Comparison of ENCODE assay signal across 8 cellular contexts in genomic region chr16:3879887-3880564, GRCh38. TPM values are rescaled to one million over a fixed set of nuclear protein-coding genes. Genes with fewer than 3 reads are reported as not detected.
DNase-seq lines count a peak whose midpoint lies in the region; ATAC-seq, FAIRE-seq and TF ChIP-seq lines count a peak whose summit lies in the region.

No MANE protein-coding gene starts in this region.

- H3K4me3 Mint-ChIP-seq in activated naive CD4-positive, alpha-beta T cell treated with anti-CD3 and anti-CD28 coated beads for 36 hours = peak overlapping the region; percentile 88

- no peak overlapping the region for H3K27ac Mint-ChIP-seq in activated naive CD4-positive, alpha-beta T cell treated with anti-CD3 and anti-CD28 coated beads for 36 hours

- H3K9me3 ChIP-seq in RWPE2 (ENCODE audit: severe bottlenecking) (no peaks in the 10 kb centered on the region), pancreas (no peaks in the 10 kb centered on the region)

- no peaks in the 10 kb centered on the region for H3K27me3 ChIP-seq in RWPE2 (ENCODE audit: insufficient read depth, poor library complexity, severe bottlenecking)
- H3K27me3 ChIP-seq in pancreas = no peaks in the 10 kb centered on the region

- no peaks in the 10 kb centered on the region for H3K27me3 Mint-ChIP-seq in activated naive CD4-positive, alpha-beta T cell treated with anti-CD3 and anti-CD28 coated beads for 36 hours (ENCODE audit: low read depth)

- CTCF ChIA-PET in AG04449 (lab: Yijun Ruan, JAX) = interaction anchor here (0.8 to 2.3 kb wide), 6 partner anchors 9 to 374 kb away, joined by 3 to 19 read pairs (median 4); no protein-coding TSS in a partner anchor
- CTCF ChIA-PET in activated naive CD4-positive, alpha-beta T cell treated with anti-CD3 and anti-CD28 coated beads for 36 hours (lab: Charles Lee) = interaction anchor here (0.9 to 1.7 kb wide), 4 partner anchors 14 to 101 kb away, joined by 3 to 5 read pairs (median 3); no protein-coding TSS in a partner anchor

- no peak for DNase-seq in AG04449 (ENCODE audit: low read depth, low spot score)
- peak; percentile 61 for DNase-seq in RWPE2 (ENCODE audit: low spot score)
- DNase-seq in activated naive CD4-positive, alpha-beta T cell treated with anti-CD3 and anti-CD28 coated beads for 36 hours = peak; percentile 75
- peak; percentile 89 for DNase-seq in Right ventricle myocardium inferior (ENCODE audit: missing footprints)
- peak in 5 of 6 donors; percentile 69 to 90 (median 75) for DNase-seq in pancreas

- intact Hi-C loops in activated naive CD4-positive, alpha-beta T cell treated with anti-CD3 and anti-CD28 coated beads for 36 hours (cut with micrococcal nuclease) = loop anchor here (1.0 to 5.0 kb wide), 9 partner anchors 9 to 537 kb away; partner anchors contain the start of genes CORO7, SLX4 and TRAP1
- intact Hi-C loops in Right ventricle myocardium inferior (cut with DNase I) = loop anchor here (2.0 to 10.0 kb wide), 3 partner anchors 108 to 189 kb away; partner anchors contain the start of gene TRAP1
- intact Hi-C loops in pancreas (cut with DNase I) = loop anchor here in 1 of 3 donors (5.0 to 10.0 kb wide), 2 partner anchors 105 to 188 kb away; no protein-coding TSS in a partner anchor

- peaks cover 42% of the 10 kb centered on the region for H3K4me1 Mint-ChIP-seq in activated naive CD4-positive, alpha-beta T cell treated with anti-CD3 and anti-CD28 coated beads for 36 hours (ENCODE audit: low read depth)

- TF ChIP-seq CTCF in AG04449 (IDR thresholded peaks at IDR 0.05; ENCODE audit: insufficient read depth, low read length, missing control alignments) (peak; percentile 11), RWPE2 (IDR thresholded peaks at IDR 0.05; ENCODE audit: poor library complexity, severe bottlenecking) (peak; percentile 69), pancreas (IDR thresholded peaks at IDR 0.05) (no peak)

- no peak for FAIRE-seq in pancreas (lab: Jason Lieb, UNC)

- WGBS in pancreas, 2 donors = 0% methylated on average over 17 to 117 of the region's 117 CpGs
- under 1% methylated on average over 113 of the region's 117 CpGs for WGBS in urinary bladder

- H3K4me1 ChIP-seq in RWPE2 (ENCODE audit: insufficient read depth, poor library complexity, severe bottlenecking) (no peaks in the 10 kb centered on the region), pancreas (peaks cover 6 to 29% (median 18%) of the 10 kb centered on the region in 3 donors), urinary bladder (ENCODE audit: insufficient read depth) (peaks cover 2% of the 10 kb centered on the region)

- no peaks in the 10 kb centered on the region for H3K9me3 Mint-ChIP-seq in activated naive CD4-positive, alpha-beta T cell treated with anti-CD3 and anti-CD28 coated beads for 36 hours

- peak overlapping the region; percentile 36 for H3K27ac ChIP-seq in RWPE2 (ENCODE audit: poor library complexity, severe bottlenecking)
- H3K27ac ChIP-seq in pancreas = peak overlapping the region in 3 of 4 donors; percentile 62 to 80 (median 78)
- H3K27ac ChIP-seq in urinary bladder (ENCODE audit: low read depth) = peak overlapping the region; percentile 99

- ATAC-seq in GM18868 (IDR thresholded peaks at IDR 0.05; ENCODE audit: unreplicated experiment) = peak; percentile 61
- peak; percentile 51 for ATAC-seq in HG03159 (IDR thresholded peaks at IDR 0.05; ENCODE audit: unreplicated experiment)
- peak; percentile 52 for ATAC-seq in RWPE2 (ENCODE audit: low read depth)
- peak; percentile 77 for ATAC-seq in Right ventricle myocardium inferior
- ATAC-seq in pancreas = peak; percentile 61 to 83 (median 82)

- POLR2A ChIA-PET in AG04449 (lab: Yijun Ruan, JAX) = interaction anchor here (0.6 to 1.0 kb wide), 3 partner anchors 31 to 232 kb away, joined by 3 read pairs; no protein-coding TSS in a partner anchor

- peaks cover 10% of the 10 kb centered on the region; the same call in 1 of the 2 replicates for H3K36me3 ChIP-seq in RWPE2 (ENCODE audit: low read depth)
- H3K36me3 ChIP-seq in pancreas = no peaks in the 10 kb centered on the region
- no peaks in the 10 kb centered on the region for H3K36me3 ChIP-seq in urinary bladder (ENCODE audit: insufficient read depth)

- H3K4me3 ChIP-seq in AG04449 (ENCODE audit: low read depth, low read length) (peak overlapping the region; percentile 74), RWPE2 (ENCODE audit: severe bottlenecking) (peak overlapping the region; percentile 98), pancreas (peak overlapping the region; percentile 53 to 76 (median 70)), urinary bladder (ENCODE audit: low read depth, low read length) (peak overlapping the region; percentile 98)

- peaks cover 12% of the 10 kb centered on the region for H3K36me3 Mint-ChIP-seq in activated naive CD4-positive, alpha-beta T cell treated with anti-CD3 and anti-CD28 coated beads for 36 hours (ENCODE audit: low read depth)

RNA-seq across cellular contexts. Expression of gene CREBBP, which starts 0.5 kb away (rescaled TPM):
- 10 to 100 TPM; 29.9 to 33.0 TPM for total RNA-seq in activated naive CD4-positive, alpha-beta T cell treated with anti-CD3 and anti-CD28 coated beads for 36 hours
- total RNA-seq in Right ventricle myocardium inferior (38.0 TPM), pancreas (10 to 100 TPM; 23.7 to 49.4 (median 31.4) TPM), urinary bladder (67.3 TPM)
- polyA plus RNA-seq in pancreas (10 to 100 TPM; 14.4 to 31.7 TPM), urinary bladder (23.2 TPM)

Comparison
In these comparisons a context has a peak if more than half of its experiments do, and no peak if none do; other contexts are left out.
1. CTCF ChIP-seq: peak in AG04449 (single experiment) and RWPE2 (single experiment); none in pancreas (0 of 4).
2. H3K27ac ChIP-seq: peak in every context shown above with its lines; median percentile 99 in urinary bladder; 78 in pancreas; 36 in RWPE2.
3. Peak in every context shown above with its lines, with median percentiles within 50 percentile points of each other: H3K4me3 ChIP-seq and ATAC-seq.